Comparison of ENCODE assay signal across 1 cellular context in the genomic region with DNA sequence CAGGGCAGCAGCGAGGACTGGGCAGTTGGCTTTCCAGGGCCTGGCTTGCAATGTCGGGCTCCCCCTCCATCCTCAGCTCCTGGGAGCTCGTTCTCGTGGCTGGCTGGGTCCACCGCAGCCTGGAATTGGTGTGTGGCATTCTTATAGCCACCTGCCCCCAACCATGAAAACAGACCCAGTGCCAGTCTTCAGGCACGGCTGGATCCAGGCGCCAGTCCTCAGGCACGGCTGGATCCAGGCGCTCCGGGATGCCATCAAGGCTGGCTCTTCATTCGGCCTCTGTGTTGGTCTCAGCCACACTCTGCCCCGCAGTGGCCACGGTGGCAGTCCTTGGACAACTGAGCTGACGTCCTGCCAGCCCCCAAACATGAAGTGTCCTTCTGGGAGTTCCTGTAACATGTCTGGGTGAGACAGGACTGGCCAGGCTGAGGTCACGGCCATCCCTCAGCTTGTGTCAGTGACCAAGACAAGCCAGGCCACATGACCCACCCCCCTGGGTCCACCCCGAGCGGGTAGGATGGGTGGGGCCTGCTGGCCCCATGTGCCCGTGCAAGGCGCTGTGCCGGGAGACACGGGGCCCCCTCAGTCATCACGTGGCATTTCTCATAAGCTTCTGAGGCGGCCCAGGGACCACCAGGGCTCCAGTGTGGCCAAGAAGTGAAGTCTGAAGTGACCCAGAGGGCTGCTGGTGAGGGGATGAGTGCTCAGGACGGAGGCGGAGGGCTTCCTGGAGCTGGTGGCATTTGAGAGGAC.
A peak's percentile ranks its signal among the peaks of the same experiment; 100 is the strongest.
TF ChIP-seq lines count a peak whose summit lies in the region.

No MANE protein-coding gene starts in this region.

TF ChIP-seq in H1, 55 proteins besides CTCF, POLR2A, EP300 and RAD21:
- TF ChIP-seq ZNF274 (IDR thresholded peaks at IDR 0.05; ENCODE audit: borderline replicate concordance, extremely low read depth, low read length): no peak
- 0 out of 4 replicates have a peak, but pooled peaks of 1 of the 2 experiments have one; percentile 10 for TF ChIP-seq HDAC2 (IDR thresholded peaks at IDR 0.05; ENCODE audit: borderline replicate concordance in 1 of 2, low read depth in 2 of 2, low read length in 2 of 2)
